In genomic region chr9:14313951-14314423, GRCh38 we compare ENCODE assay signal across 8 cellular contexts. TPM values are rescaled to one million over a fixed set of nuclear protein-coding genes. Genes with fewer than 3 reads are reported as not detected.
DNase-seq lines count a peak whose midpoint lies in the region; ATAC-seq, FAIRE-seq and TF ChIP-seq lines count a peak whose summit lies in the region.

NFIB (minus strand) TSS chr9:14314141; CDS start chr9:14313511, 630 bp downstream.

- H3K27ac ChIP-seq in keratinocyte (ENCODE audit: control insufficient read depth, insufficient read depth, low read length) (peak within 1 kb of the TSS; percentile 95), spleen (peak within 1 kb of the TSS; percentile 75 to 95 (median 91))

- no peak within 1 kb of the TSS for H3K27ac Mint-ChIP-seq in central memory CD8-positive, alpha-beta T cell (ENCODE audit: low read depth)

- ATAC-seq in central memory CD8-positive, alpha-beta T cell (replicated peaks; ENCODE audit: extremely low read depth, poor library complexity, severe bottlenecking), result peak; percentile 16

- H3K4me1 ChIP-seq in keratinocyte (ENCODE audit: control insufficient read depth, extremely low read depth, insufficient read depth, low read length) (peaks cover 35% of the 10 kb centered on the region), spleen (peaks cover 3 to 76% (median 37%) of the 10 kb centered on the region in 6 donors)

- H3K9me3 Mint-ChIP-seq in central memory CD8-positive, alpha-beta T cell, result no peaks in the 10 kb centered on the region

- no peak for FAIRE-seq in keratinocyte (lab: Jason Lieb, UNC)

- dilution Hi-C loops in keratinocyte (cut with MboI; ENCODE audit: extremely low pct_ligation_motif_present, low sequenced_read_pairs), result no loop called here

- peak within 1 kb of the TSS; percentile 96 for H3K4me2 ChIP-seq in keratinocyte (ENCODE audit: control insufficient read depth, extremely low read depth, insufficient read depth, low read depth, low read length)

- H3K27me3 Mint-ChIP-seq in central memory CD8-positive, alpha-beta T cell, result peaks cover 64% of the 10 kb centered on the region

- TF ChIP-seq POLR2A in spleen (IDR thresholded peaks at IDR 0.05), result no peak

- H3K9me3 ChIP-seq in keratinocyte (ENCODE audit: control insufficient read depth, low read depth, low read length) (no peaks in the 10 kb centered on the region), spleen (no peaks in the 10 kb centered on the region)

- H3K4me1 Mint-ChIP-seq in central memory CD8-positive, alpha-beta T cell, result peaks cover 25% of the 10 kb centered on the region

- no peaks in the 10 kb centered on the region for H3K27me3 ChIP-seq in keratinocyte (ENCODE audit: control insufficient read depth, extremely low read depth, insufficient read depth, low read length)
- peaks cover 0 to 86% (median 24%) of the 10 kb centered on the region in 7 donors for H3K27me3 ChIP-seq in spleen (replicated peaks in 1 of 7)

- H3K4me3 ChIP-seq in keratinocyte (ENCODE audit: control insufficient read depth in 2 of 3, extremely low read depth in 1 of 3, insufficient read depth in 2 of 3, low read depth in 1 of 3, low read length in 3 of 3), result peak within 1 kb of the TSS; percentile 61 to 86 (median 86)
- peak within 1 kb of the TSS; percentile 42 to 79 (median 55) for H3K4me3 ChIP-seq in spleen

- peak within 1 kb of the TSS; percentile 43 for H2AFZ ChIP-seq in keratinocyte (ENCODE audit: control insufficient read depth, low read length)

- WGBS in spleen, 5 donors, result 0 to 1% (median 1%) methylated on average over 18 to 63 of the region's 63 CpGs

- H3K36me3 ChIP-seq in keratinocyte (ENCODE audit: control insufficient read depth in 2 of 2, extremely low read depth in 1 of 2, insufficient read depth in 2 of 2, low read length in 2 of 2) (no peaks in the 10 kb centered on the region), spleen (no peaks in the 10 kb centered on the region)

- peaks cover 47% of the 10 kb centered on the region for H3K79me2 ChIP-seq in keratinocyte (ENCODE audit: control insufficient read depth, insufficient read depth, low read length)

- no peak for TF ChIP-seq CTCF in keratinocyte (optimal IDR thresholded peaks at IDR 0.05 in 1 of 3, IDR thresholded peaks at IDR 0.05 in 1 of 3, conservative IDR thresholded peaks at IDR 0.05 in 1 of 3; ENCODE audit: extremely low read depth in 1 of 3, insufficient read depth in 2 of 3, low read length in 3 of 3)
- TF ChIP-seq CTCF in spleen (IDR thresholded peaks at IDR 0.05 in 8 of 11, conservative IDR thresholded peaks at IDR 0.05 in 3 of 11), result no peak

- intact Hi-C loops in spleen (cut with DNase I; ENCODE audit: low total_unique reads), result loop anchor here (10.0 kb wide), 1 partner anchor 219 kb away; no protein-coding TSS in a partner anchor

- peak within 1 kb of the TSS; percentile 98 for H3K9ac ChIP-seq in keratinocyte (ENCODE audit: control insufficient read depth, extremely low read depth, insufficient read depth, low read length)

- no peaks in the 10 kb centered on the region for H3K9me1 ChIP-seq in keratinocyte (ENCODE audit: control insufficient read depth, extremely low read depth, insufficient read depth, low read length)

- DNase-seq in SHP77 (lab: John Stamatoyannopoulos, UW), result peak; percentile 28 to 45
- no peak for DNase-seq in SHP77 treated with DMSO at 0.1 percent for 48 hours (lab: John Stamatoyannopoulos, UW)
- DNase-seq in NCI-H69 (lab: John Stamatoyannopoulos, UW), result peak; percentile 94
- DNase-seq in central memory CD8-positive, alpha-beta T cell (ENCODE audit: low spot score in 2 of 2), result no peak
- no peak for DNase-seq in keratinocyte (ENCODE audit: low read depth, low spot score)
- DNase-seq in spleen, result peak; percentile 78
- no peak for DNase-seq in HuH-7 (ENCODE audit: low spot score)
- DNase-seq in effector CD8-positive, alpha-beta T cell (lab: John Stamatoyannopoulos, UW), result no peak

- peak within 1 kb of the TSS; percentile 82 for H3K4me3 Mint-ChIP-seq in central memory CD8-positive, alpha-beta T cell

- no peaks in the 10 kb centered on the region for H4K20me1 ChIP-seq in keratinocyte (ENCODE audit: control insufficient read depth, extremely low read depth, insufficient read depth, low read length)

- peaks cover 7% of the 10 kb centered on the region for H3K36me3 Mint-ChIP-seq in central memory CD8-positive, alpha-beta T cell (ENCODE audit: insufficient read depth)

RNA-seq across cellular contexts. Expression of gene NFIB, which starts in this region (rescaled TPM):
- polyA plus RNA-seq in keratinocyte, result 3.6 to 23.1 TPM (median 8.9 TPM) in 3 replicates
- polyA plus RNA-seq in keratinocyte (2011; ENCODE audit: low read depth), result 12.3 TPM
- 7.3 and 10.7 TPM in 2 replicates for polyA plus RNA-seq in keratinocyte (2011; cell fraction: cytosol; rRNA removed)
- 25.9 and 27.8 TPM in 2 replicates for polyA plus RNA-seq in keratinocyte (2011; cell fraction: nucleus; rRNA removed)
- 9.5 and 16.1 TPM in 2 replicates for polyA plus RNA-seq in keratinocyte (2012; ENCODE audit: low replicate concordance)
- polyA minus RNA-seq in keratinocyte, result 18.4 to 56.7 TPM (median 39.1 TPM) in 3 replicates
- polyA minus RNA-seq in keratinocyte (2011; cell fraction: cytosol; rRNA and poly(A)+ RNA removed), result 9.4 TPM
- 19.2 and 58.1 TPM in 2 replicates for polyA minus RNA-seq in keratinocyte (2011; cell fraction: nucleus; rRNA and poly(A)+ RNA removed)
- total RNA-seq in spleen, result 10 to 100 TPM; 45.1 to 96.8 (median 56.3) TPM
- 1 to 10 TPM; 3.6 to 5.6 (median 3.6) TPM for polyA plus RNA-seq in spleen

Comparison
In these comparisons a context has a peak if more than half of its experiments do, and no peak if none do; other contexts are left out.
1. DNase-seq: peak in SHP77 (2 of 2), NCI-H69 (single experiment) and spleen (single experiment); none in SHP77 treated with DMSO at 0.1 percent for 48 hours (single experiment), central memory CD8-positive, alpha-beta T cell (0 of 2), keratinocyte (single experiment), HuH-7 (single experiment) and effector CD8-positive, alpha-beta T cell (single experiment).